Comparison of ENCODE assay signal across 8 cellular contexts in the genomic region with DNA sequence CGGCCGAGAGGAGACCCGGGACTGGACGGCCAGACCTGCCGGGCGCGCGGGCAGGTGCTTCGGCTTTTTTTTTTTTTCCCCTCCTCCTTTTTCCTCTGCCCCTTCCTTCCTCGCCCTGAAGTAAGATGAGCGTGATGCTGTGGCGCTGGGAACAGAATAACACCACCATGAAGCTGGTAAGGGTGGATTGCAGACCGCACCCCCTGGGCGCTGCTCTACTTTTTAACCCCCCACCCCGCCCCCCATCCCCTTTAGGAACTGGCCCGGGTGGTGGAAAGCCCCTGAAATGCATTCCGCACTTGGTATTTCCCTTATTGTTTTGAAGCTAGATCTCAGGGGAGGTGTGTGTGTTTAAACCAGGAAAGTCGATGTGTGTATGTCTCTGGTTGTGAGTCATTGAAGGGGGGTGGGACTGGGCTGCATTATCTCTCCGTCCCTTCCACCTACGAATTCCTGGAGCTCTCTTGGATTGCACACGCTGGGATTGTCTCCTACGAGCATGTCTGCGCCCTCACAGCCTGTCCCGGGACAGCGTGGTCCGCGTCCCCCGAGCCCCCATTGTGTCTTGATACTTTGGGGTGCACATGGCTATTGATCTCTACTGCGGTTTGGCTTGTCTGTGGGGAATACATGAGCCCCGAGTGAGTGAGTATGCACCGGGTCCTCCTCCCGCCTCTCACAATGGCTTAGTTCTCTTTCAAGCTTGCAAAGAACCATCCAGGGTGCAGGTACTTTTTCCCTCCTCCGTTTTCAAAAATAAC.
A peak's percentile ranks its signal among the peaks of the same experiment; 100 is the strongest.
DNase-seq lines count a peak whose midpoint lies in the region; ATAC-seq, FAIRE-seq and TF ChIP-seq lines count a peak whose summit lies in the region.

No MANE protein-coding gene starts in this region.

- H3K4me3 ChIP-seq in iPS-18c (ENCODE audit: insufficient read depth, low read depth, low read length) = peak overlapping the region; percentile 82
- peak overlapping the region; percentile 22 to 69 (median 39) for H3K4me3 ChIP-seq in spleen

- H3K4me1 Mint-ChIP-seq in activated naive CD8-positive, alpha-beta T cell treated with anti-CD3 and anti-CD28 coated beads for 36 hours = peaks cover 11% of the 10 kb centered on the region

- H3K27me3 ChIP-seq in spleen (replicated peaks in 1 of 7) = peaks cover 0 to 45% (median 7%) of the 10 kb centered on the region in 7 donors

- in situ Hi-C loops in Caki2 (cut with HindIII; ENCODE audit: low pct_unique_long_range_greater_than_20kb, low sequenced_read_pairs) = no loop called here

- DNase-seq in Caki2 (ENCODE audit: low read depth) = peak; percentile 44
- peak; percentile 45 for DNase-seq in GM19239 (ENCODE audit: insufficient read length, low spot score)
- DNase-seq in activated naive CD8-positive, alpha-beta T cell treated with anti-CD3 and anti-CD28 coated beads for 36 hours = peak; percentile 4
- no peak for DNase-seq in spleen
- DNase-seq in medulla oblongata (ENCODE audit: extremely low spot score) = no peak
- no peak for DNase-seq in posterior vena cava (ENCODE audit: low spot score)

- peaks cover 0 to 18% (median 11%) of the 10 kb centered on the region in 6 donors for H3K4me1 ChIP-seq in spleen

- FAIRE-seq in GM19239 (lab: Jason Lieb, UNC) = no peak

- no peaks in the 10 kb centered on the region for H3K36me3 ChIP-seq in spleen

- no peak overlapping the region for H3K27ac Mint-ChIP-seq in activated naive CD8-positive, alpha-beta T cell treated with anti-CD3 and anti-CD28 coated beads for 36 hours

- TF ChIP-seq CTCF in spleen (IDR thresholded peaks at IDR 0.05 in 8 of 11, conservative IDR thresholded peaks at IDR 0.05 in 3 of 11) = no peak

- peak overlapping the region in 1 of 8 donors; percentile 27 for H3K27ac ChIP-seq in spleen

- H3K9me3 Mint-ChIP-seq in activated naive CD8-positive, alpha-beta T cell treated with anti-CD3 and anti-CD28 coated beads for 36 hours = no peaks in the 10 kb centered on the region

- H3K9me3 ChIP-seq in iPS-18c (ENCODE audit: control insufficient read depth, insufficient read depth, low read length) (no peaks in the 10 kb centered on the region), spleen (no peaks in the 10 kb centered on the region)

- H3K36me3 Mint-ChIP-seq in activated naive CD8-positive, alpha-beta T cell treated with anti-CD3 and anti-CD28 coated beads for 36 hours = no peaks in the 10 kb centered on the region

- H3K4me3 Mint-ChIP-seq in activated naive CD8-positive, alpha-beta T cell treated with anti-CD3 and anti-CD28 coated beads for 36 hours = peak overlapping the region; percentile 51

- peak; percentile 78 for ATAC-seq in HG03108 (IDR thresholded peaks at IDR 0.05; ENCODE audit: unreplicated experiment)

- H3K27me3 Mint-ChIP-seq in activated naive CD8-positive, alpha-beta T cell treated with anti-CD3 and anti-CD28 coated beads for 36 hours = peaks cover 65% of the 10 kb centered on the region

- 2 to 9% (median 3%) methylated on average over 28 to 33 of the region's 33 CpGs for WGBS in spleen, 5 donors

- intact Hi-C loops in spleen (cut with DNase I; ENCODE audit: low total_unique reads) = no loop called here
- intact Hi-C loops in posterior vena cava (cut with DNase I) = no loop called here

- no peak for TF ChIP-seq POLR2A in spleen (IDR thresholded peaks at IDR 0.05)

Comparison
In these comparisons a context has a peak if more than half of its experiments do, and no peak if none do; other contexts are left out.
1. DNase-seq: peak in Caki2 (single experiment), GM19239 (single experiment) and activated naive CD8-positive, alpha-beta T cell treated with anti-CD3 and anti-CD28 coated beads for 36 hours (single experiment); none in spleen (single experiment), medulla oblongata (single experiment) and posterior vena cava (single experiment).